1 cellular context compared by ENCODE assay signal in genomic region chr1:225946803-225947202, GRCh38.
TF ChIP-seq lines count a peak whose summit lies in the region.

No MANE protein-coding gene starts in this region.

TF ChIP-seq in K562, 482 proteins besides CTCF, POLR2A, EP300 and RAD21:
- TF ChIP-seq MAFF (IDR thresholded peaks at IDR 0.05; ENCODE audit: low read length) (peak; percentile 32; the same call in 1 of the 2 replicates), C11orf30 (IDR thresholded peaks at IDR 0.05; ENCODE audit: low read depth) (peak; percentile 61), ZNF324 (CRISPR knock-in tag; IDR thresholded peaks at IDR 0.05) (no peak), ZNF316 (IDR thresholded peaks at IDR 0.05) (peak; percentile 79)
